ENCODE assay signal across 9 cellular contexts in the genomic region with DNA sequence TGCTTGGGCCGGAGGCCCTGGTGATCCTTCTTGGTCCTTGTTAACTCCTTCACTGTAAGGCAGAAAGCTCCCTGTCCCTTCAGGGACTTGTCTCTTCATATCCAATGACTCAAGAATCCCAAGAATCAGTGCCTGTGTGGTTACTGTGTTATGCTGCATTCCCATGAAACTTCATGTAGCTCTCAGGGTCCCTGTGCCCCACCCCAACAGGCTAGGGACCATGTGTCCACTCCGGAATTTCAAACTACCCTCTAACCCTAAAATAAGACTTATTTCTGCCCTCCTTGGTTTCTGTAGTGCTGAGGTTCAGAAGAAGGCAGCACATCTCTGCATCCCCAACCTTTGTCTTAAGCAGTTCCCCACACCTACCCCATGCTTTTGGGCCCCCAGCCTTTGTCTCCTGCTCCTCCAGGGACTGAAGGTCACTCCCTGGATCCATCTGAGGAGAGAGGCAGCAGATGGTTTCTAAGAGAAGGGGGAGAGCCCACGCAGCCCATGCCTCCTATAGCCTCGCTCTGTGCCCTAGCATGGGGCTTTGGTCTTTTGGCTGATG. TPM values are rescaled to one million over a fixed set of nuclear protein-coding genes. Genes with fewer than 3 reads are reported as not detected.
DNase-seq lines count a peak whose midpoint lies in the region; TF ChIP-seq lines count a peak whose summit lies in the region.
"Had no signal": no experiment of that assay in that cellular context is flagged by ENCODE, and none has a peak within 500 bp of the region (broad histone marks: within the 10 kb centered on the region; RNA-seq: fewer than 3 reads in every experiment).

No MANE protein-coding gene starts in this region.

- no peak for TF ChIP-seq RAD21 in neural cell (conservative IDR thresholded peaks at IDR 0.05)

- TF ChIP-seq CTCF in AG04449 (IDR thresholded peaks at IDR 0.05; ENCODE audit: insufficient read depth, low read length, missing control alignments) (no peak), neural cell (IDR thresholded peaks at IDR 0.05; ENCODE audit: poor library complexity, severe bottlenecking) (no peak), GM20000 (IDR thresholded peaks at IDR 0.05; ENCODE audit: extremely low read depth, missing control alignments) (no peak)

- DNase-seq in AG04449 (ENCODE audit: low read depth, low spot score): no peak
- DNase-seq in Karpas-422: peak; percentile 19
- DNase-seq in retina: no peak
- DNase-seq in GM20000 (ENCODE audit: low spot score): no peak
- DNase-seq in NCI-H2196 (lab: John Stamatoyannopoulos, UW; ENCODE audit: unreplicated experiment): no peak
- no peak for DNase-seq in activated CD8-positive, alpha-beta memory T cell treated with anti-CD3 and anti-CD28 coated beads for 24 hours
- DNase-seq: GF-D8 had no signal

- H3K4me2 ChIP-seq in Karpas-422 (ENCODE audit: low read depth, low read length, poor library complexity, severe bottlenecking): no peak overlapping the region
- H3K4me2 ChIP-seq in neural cell (ENCODE audit: low read length): peak overlapping the region; percentile 99

- H3K9me3 ChIP-seq in Karpas-422 (ENCODE audit: low read length): no peaks in the 10 kb centered on the region
- no peaks in the 10 kb centered on the region for H3K9me3 ChIP-seq in ectodermal cell (ENCODE audit: control insufficient read depth, low read length)
- H3K9me3 ChIP-seq in neural cell (ENCODE audit: low read length): no peaks in the 10 kb centered on the region

- H4K20me1 ChIP-seq in Karpas-422 (ENCODE audit: insufficient read depth, low read depth, low read length) (no peaks in the 10 kb centered on the region), neural cell (ENCODE audit: insufficient read depth) (no peaks in the 10 kb centered on the region)

- POLR2A ChIA-PET in AG04449 (lab: Yijun Ruan, JAX): interaction anchor here (0.9 to 2.1 kb wide), 5 partner anchors 11 to 276 kb away, joined by 3 to 9 read pairs (median 6); no protein-coding TSS in a partner anchor

- H3K9ac ChIP-seq in Karpas-422 (ENCODE audit: low read length): no peak overlapping the region
- H3K9ac ChIP-seq in neural cell (ENCODE audit: low read length): peak overlapping the region; percentile 70

- 32 to 36% methylated on average over 4 of the region's 4 CpGs for WGBS in ectodermal cell, 2 experiments

- TF ChIP-seq EP300 in neural cell (conservative IDR thresholded peaks at IDR 0.05; ENCODE audit: poor library complexity, severe bottlenecking): no peak

- H3K79me2 ChIP-seq in Karpas-422 (ENCODE audit: low read length) (no peaks in the 10 kb centered on the region), neural cell (replicated peaks; ENCODE audit: insufficient read depth, low read length) (peaks cover 56% of the 10 kb centered on the region)

- H3K36me3 ChIP-seq in Karpas-422 (ENCODE audit: insufficient read depth, low read length): no peaks in the 10 kb centered on the region
- peaks cover 8% of the 10 kb centered on the region for H3K36me3 ChIP-seq in ectodermal cell (ENCODE audit: control insufficient read depth, insufficient read depth, low read length)
- H3K36me3 ChIP-seq in neural cell (ENCODE audit: insufficient read depth, low read length): peaks cover 9% of the 10 kb centered on the region

- H3K27ac ChIP-seq in Karpas-422 (ENCODE audit: low read length): no peak overlapping the region
- peak overlapping the region; percentile 56 for H3K27ac ChIP-seq in ectodermal cell (ENCODE audit: insufficient read depth, low read depth, low read length, poor library complexity, severe bottlenecking)
- H3K27ac ChIP-seq in neural cell (ENCODE audit: low read length): peak overlapping the region; percentile 83

- H2AFZ ChIP-seq in Karpas-422 (ENCODE audit: low read length): no peak overlapping the region
- H2AFZ ChIP-seq in neural cell (ENCODE audit: low read depth, low read length): peak overlapping the region; percentile 9

- CTCF ChIA-PET in AG04449 (lab: Yijun Ruan, JAX): interaction anchor here (0.8 to 4.2 kb wide), 2 partner anchors 12 to 76 kb away, joined by 3 to 37 read pairs; no protein-coding TSS in a partner anchor

- peaks cover 15% of the 10 kb centered on the region for H3K4me1 ChIP-seq in Karpas-422 (ENCODE audit: low read length)
- H3K4me1 ChIP-seq in ectodermal cell (ENCODE audit: control insufficient read depth, insufficient read depth, low read length): peaks cover 46% of the 10 kb centered on the region

- peaks cover 6% of the 10 kb centered on the region for H3F3A ChIP-seq in neural cell (ENCODE audit: insufficient read depth, low read length, poor library complexity, severe bottlenecking)

- H3K27me3 ChIP-seq in Karpas-422 (ENCODE audit: low read length) (no peaks in the 10 kb centered on the region), ectodermal cell (ENCODE audit: control insufficient read depth, insufficient read depth, low read length, poor library complexity, severe bottlenecking) (no peaks in the 10 kb centered on the region), neural cell (ENCODE audit: insufficient read depth, low read depth, low read length) (no peaks in the 10 kb centered on the region)

- H3K9me2 ChIP-seq in Karpas-422 (replicated peaks; ENCODE audit: insufficient read depth, low read length) (no peaks in the 10 kb centered on the region), neural cell (ENCODE audit: insufficient read depth, low read length) (no peaks in the 10 kb centered on the region)

- H3K4me3 ChIP-seq in AG04449 (ENCODE audit: low read depth, low read length) (peak overlapping the region; percentile 98), Karpas-422 (ENCODE audit: low read length) (no peak overlapping the region), ectodermal cell (ENCODE audit: insufficient read depth, low read depth, low read length) (peak overlapping the region; percentile 24), neural cell (ENCODE audit: low read length) (peak overlapping the region; percentile 89)

TF ChIP-seq in neural cell, 6 proteins besides CTCF, POLR2A, EP300 and RAD21:
- TF ChIP-seq MXI1 (conservative IDR thresholded peaks at IDR 0.05; ENCODE audit: poor library complexity, severe bottlenecking) (no peak), TAF1 (IDR thresholded peaks at IDR 0.05; ENCODE audit: low read depth) (no peak), REST (IDR thresholded peaks at IDR 0.05; ENCODE audit: borderline replicate concordance) (no peak), POLR2AphosphoS5 (IDR thresholded peaks at IDR 0.05) (no peak), SMC3 (conservative IDR thresholded peaks at IDR 0.05; ENCODE audit: poor library complexity) (no peak), EZH2 (IDR thresholded peaks at IDR 0.05; ENCODE audit: borderline replicate concordance, insufficient read depth, low read length, poor library complexity, severe bottlenecking) (no peak)

RNA-seq across cellular contexts. Expression of gene MAP1A, which starts 0.5 kb away (rescaled TPM):
- total RNA-seq in Karpas-422 (2014; rRNA removed; shearing (Covaris generic); ENCODE audit: low replicate concordance): 1.4 and 1.8 TPM in 2 replicates
- polyA plus RNA-seq in ectodermal cell (2013, experiment 1 of 4): 16.3 TPM
- polyA plus RNA-seq in ectodermal cell (2013, experiment 2 of 4): 18.3 TPM
- 12.9 TPM for polyA plus RNA-seq in ectodermal cell (2013, experiment 3 of 4)
- polyA plus RNA-seq in ectodermal cell (2013, experiment 4 of 4): 15.3 TPM
- polyA plus RNA-seq in neural cell: 3.4 and 5.1 TPM in 2 replicates
- 39.2 and 46.9 TPM in 2 replicates for polyA minus RNA-seq in neural cell

RNA-seq across cellular contexts. Expression of gene TP53BP1, which starts 23.9 kb away (rescaled TPM):
- total RNA-seq in Karpas-422 (2014; rRNA removed; shearing (Covaris generic); ENCODE audit: low replicate concordance): 62.7 and 82.3 TPM in 2 replicates
- 88.3 TPM for polyA plus RNA-seq in ectodermal cell (2013, experiment 1 of 4)
- polyA plus RNA-seq in ectodermal cell (2013, experiment 2 of 4): 101 TPM
- 61.1 TPM for polyA plus RNA-seq in ectodermal cell (2013, experiment 3 of 4)
- polyA plus RNA-seq in ectodermal cell (2013, experiment 4 of 4): 65.0 TPM
- 98.7 and 114 TPM in 2 replicates for polyA plus RNA-seq in neural cell
- 331 and 336 TPM in 2 replicates for polyA minus RNA-seq in neural cell
